ENCODE assay signal across 19 cellular contexts in the genomic region with DNA sequence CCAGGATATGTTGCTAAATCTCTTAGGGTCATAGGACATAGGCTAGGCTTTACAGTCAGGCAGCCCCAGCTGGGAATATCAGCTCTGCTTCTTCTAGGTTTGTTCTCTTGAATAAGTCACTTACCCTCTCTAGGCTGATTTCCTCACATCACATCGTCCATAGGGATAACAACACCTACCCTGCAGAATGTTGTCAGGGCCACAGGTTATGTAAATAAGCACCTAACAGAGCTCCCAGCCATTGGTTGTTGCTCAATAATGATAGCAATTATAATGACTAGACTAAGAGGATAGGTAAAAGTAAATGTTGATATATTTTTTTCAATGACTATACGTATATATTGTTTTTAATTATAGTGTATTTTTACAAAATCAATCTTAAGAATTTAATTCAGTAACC.
DNase-seq lines count a peak whose midpoint lies in the region; ATAC-seq and TF ChIP-seq lines count a peak whose summit lies in the region.
"Had no signal": no experiment of that assay in that cellular context is flagged by ENCODE, and none has a peak within 500 bp of the region (broad histone marks: within the 10 kb centered on the region; RNA-seq: fewer than 3 reads in every experiment).

No MANE protein-coding gene starts in this region.

- no peak for TF ChIP-seq CTCF in activated CD8-positive, alpha-beta T cell treated with anti-CD3 and anti-CD28 coated beads for 36 hours (IDR thresholded peaks at IDR 0.05)
- TF ChIP-seq CTCF in right lobe of liver (IDR thresholded peaks at IDR 0.05): no peak

- peaks cover 0 to 8% (median 0%) of the 10 kb centered on the region in 4 donors for H3K4me1 ChIP-seq in right lobe of liver
- H3K4me1 ChIP-seq: A549, Caco-2 had no signal

- no peak overlapping the region for H3K27ac ChIP-seq in right lobe of liver
- H3K27ac ChIP-seq: A549, GM23248 had no signal

- CTCF ChIA-PET in activated CD8-positive, alpha-beta T cell treated with anti-CD3 and anti-CD28 coated beads for 36 hours (lab: Charles Lee): interaction anchor here (1.6 to 3.5 kb wide), 2 partner anchors 9 to 10 kb away, joined by 4 to 10 read pairs; no protein-coding TSS in a partner anchor
- CTCF ChIA-PET in activated CD8-positive, alpha-beta T cell treated with anti-CD3 and anti-CD28 coated beads, Interleukin-2, amount 10 ng/mL, durations not matched to agents 7 days and 5 days (lab: Charles Lee): interaction anchor here (1.3 to 1.5 kb wide), 2 partner anchors 24 to 26 kb away, joined by 3 read pairs; no protein-coding TSS in a partner anchor

- POLR2A ChIA-PET in activated CD8-positive, alpha-beta T cell treated with anti-CD3 and anti-CD28 coated beads for 36 hours (lab: Charles Lee): interaction anchor here (1.2 to 1.4 kb wide), 2 partner anchors 37 to 47 kb away, joined by 3 read pairs; no protein-coding TSS in a partner anchor
- POLR2A ChIA-PET in activated CD8-positive, alpha-beta T cell treated with anti-CD3 and anti-CD28 coated beads, Interleukin-2, amount 10 ng/mL, durations not matched to agents 7 days and 5 days (lab: Charles Lee): no interaction called here

- H3K27me3 ChIP-seq in right lobe of liver: no peaks in the 10 kb centered on the region

- ATAC-seq in activated CD8-positive, alpha-beta T cell treated with anti-CD3 and anti-CD28 coated beads for 36 hours: no peak
- no peak for ATAC-seq in activated CD8-positive, alpha-beta T cell treated with anti-CD3 and anti-CD28 coated beads, Interleukin-2, amount 10 ng/mL, durations not matched to agents 7 days and 5 days
- ATAC-seq in activated naive CD8-positive, alpha-beta T cell treated with anti-CD3 and anti-CD28 coated beads, Interleukin-2, amount 50 U/mL, for 24 hours: no peak
- ATAC-seq in left lobe of liver: peak; percentile 63
- peak; percentile 47 to 84 (median 60) for ATAC-seq in right lobe of liver
- ATAC-seq in GM21381 (IDR thresholded peaks at IDR 0.05; ENCODE audit: unreplicated experiment): no peak
- ATAC-seq: A549; CD8-positive, alpha-beta T cell had no signal

- H3K27me3 Mint-ChIP-seq in activated CD8-positive, alpha-beta T cell treated with anti-CD3 and anti-CD28 coated beads for 36 hours: no peaks in the 10 kb centered on the region
- no peaks in the 10 kb centered on the region for H3K27me3 Mint-ChIP-seq in activated CD8-positive, alpha-beta T cell treated with anti-CD3 and anti-CD28 coated beads, Interleukin-2, amount 10 ng/mL, durations not matched to agents 7 days and 5 days (ENCODE audit: low read depth)
- no peaks in the 10 kb centered on the region for H3K27me3 Mint-ChIP-seq in activated naive CD8-positive, alpha-beta T cell
- no peaks in the 10 kb centered on the region for H3K27me3 Mint-ChIP-seq in activated naive CD8-positive, alpha-beta T cell treated with anti-CD3 and anti-CD28 coated beads, Interleukin-2, amount 50 U/mL, for 24 hours

- no peaks in the 10 kb centered on the region for H3K36me3 ChIP-seq in right lobe of liver

- DNase-seq in activated CD8-positive, alpha-beta T cell treated with anti-CD3 and anti-CD28 coated beads for 36 hours: no peak
- DNase-seq in activated CD8-positive, alpha-beta T cell treated with anti-CD3 and anti-CD28 coated beads, Interleukin-2, amount 10 ng/mL, durations not matched to agents 7 days and 5 days: no peak
- no peak for DNase-seq in activated naive CD8-positive, alpha-beta T cell treated with anti-CD3 and anti-CD28 coated beads, Interleukin-2, amount 50 U/mL, for 24 hours
- DNase-seq in left lobe of liver (ENCODE audit: low spot score): no peak
- DNase-seq in right lobe of liver: no peak
- no peak for DNase-seq in pons (ENCODE audit: low spot score)
- DNase-seq: 8988T; ACHN; C1 segment of cervical spinal cord; Caco-2; CD8-positive, alpha-beta T cell; DMS153; DND-41; GM23248; H7; HCEC 1CT had no signal

- H3K4me3 Mint-ChIP-seq in activated CD8-positive, alpha-beta T cell treated with anti-CD3 and anti-CD28 coated beads for 36 hours: no peak overlapping the region
- no peak overlapping the region for H3K4me3 Mint-ChIP-seq in activated CD8-positive, alpha-beta T cell treated with anti-CD3 and anti-CD28 coated beads, Interleukin-2, amount 10 ng/mL, durations not matched to agents 7 days and 5 days
- no peak overlapping the region for H3K4me3 Mint-ChIP-seq in activated naive CD8-positive, alpha-beta T cell
- no peak overlapping the region for H3K4me3 Mint-ChIP-seq in activated naive CD8-positive, alpha-beta T cell treated with anti-CD3 and anti-CD28 coated beads, Interleukin-2, amount 50 U/mL, for 24 hours
- H3K4me3 Mint-ChIP-seq: CD8-positive, alpha-beta T cell had no signal

- H3K4me3 ChIP-seq in right lobe of liver: no peak overlapping the region
- H3K4me3 ChIP-seq: A549, GM23248 had no signal

- peaks cover 76% of the 10 kb centered on the region for H3K36me3 Mint-ChIP-seq in activated CD8-positive, alpha-beta T cell treated with anti-CD3 and anti-CD28 coated beads for 36 hours (ENCODE audit: low read depth)
- H3K36me3 Mint-ChIP-seq in activated CD8-positive, alpha-beta T cell treated with anti-CD3 and anti-CD28 coated beads, Interleukin-2, amount 10 ng/mL, durations not matched to agents 7 days and 5 days (ENCODE audit: low read depth): peaks cover 50% of the 10 kb centered on the region
- H3K36me3 Mint-ChIP-seq in activated naive CD8-positive, alpha-beta T cell: peaks cover 62% of the 10 kb centered on the region
- H3K36me3 Mint-ChIP-seq in activated naive CD8-positive, alpha-beta T cell treated with anti-CD3 and anti-CD28 coated beads, Interleukin-2, amount 50 U/mL, for 24 hours (ENCODE audit: low read depth): peaks cover 42% of the 10 kb centered on the region

- H3K27ac Mint-ChIP-seq in activated CD8-positive, alpha-beta T cell treated with anti-CD3 and anti-CD28 coated beads for 36 hours: peak overlapping the region; percentile 21
- no peak overlapping the region for H3K27ac Mint-ChIP-seq in activated CD8-positive, alpha-beta T cell treated with anti-CD3 and anti-CD28 coated beads, Interleukin-2, amount 10 ng/mL, durations not matched to agents 7 days and 5 days
- H3K27ac Mint-ChIP-seq in activated naive CD8-positive, alpha-beta T cell: peak overlapping the region; percentile 54
- H3K27ac Mint-ChIP-seq in activated naive CD8-positive, alpha-beta T cell treated with anti-CD3 and anti-CD28 coated beads, Interleukin-2, amount 50 U/mL, for 24 hours: no peak overlapping the region

- peaks cover 4% of the 10 kb centered on the region for H3K9me3 Mint-ChIP-seq in activated CD8-positive, alpha-beta T cell treated with anti-CD3 and anti-CD28 coated beads for 36 hours
- no peaks in the 10 kb centered on the region for H3K9me3 Mint-ChIP-seq in activated CD8-positive, alpha-beta T cell treated with anti-CD3 and anti-CD28 coated beads, Interleukin-2, amount 10 ng/mL, durations not matched to agents 7 days and 5 days (ENCODE audit: insufficient read depth)
- peaks cover under 1% of the 10 kb centered on the region for H3K9me3 Mint-ChIP-seq in activated naive CD8-positive, alpha-beta T cell (ENCODE audit: low read depth)
- H3K9me3 Mint-ChIP-seq in activated naive CD8-positive, alpha-beta T cell treated with anti-CD3 and anti-CD28 coated beads, Interleukin-2, amount 50 U/mL, for 24 hours: peaks cover 10% of the 10 kb centered on the region
- H3K9me3 Mint-ChIP-seq: CD8-positive, alpha-beta T cell had no signal

- intact Hi-C loops in activated CD8-positive, alpha-beta T cell treated with anti-CD3 and anti-CD28 coated beads for 36 hours (cut with micrococcal nuclease): no loop called here
- intact Hi-C loops in right lobe of liver (cut with DNase I): no loop called here

- TF ChIP-seq POLR2A in right lobe of liver (IDR thresholded peaks at IDR 0.05): no peak

- H3K9me3 ChIP-seq in right lobe of liver: no peaks in the 10 kb centered on the region
- H3K9me3 ChIP-seq: A549, Caco-2 had no signal

- 44% methylated on average over 2 of the region's 2 CpGs for WGBS in right lobe of liver (ENCODE audit: insufficient coverage, low coverage, low lambda C conversion rate, missing lambda C conversion rate)

- peaks cover 88% of the 10 kb centered on the region for H3K4me1 Mint-ChIP-seq in activated CD8-positive, alpha-beta T cell treated with anti-CD3 and anti-CD28 coated beads for 36 hours (ENCODE audit: low read depth)
- peaks cover 29% of the 10 kb centered on the region for H3K4me1 Mint-ChIP-seq in activated CD8-positive, alpha-beta T cell treated with anti-CD3 and anti-CD28 coated beads, Interleukin-2, amount 10 ng/mL, durations not matched to agents 7 days and 5 days (ENCODE audit: low read depth)
- H3K4me1 Mint-ChIP-seq in activated naive CD8-positive, alpha-beta T cell (ENCODE audit: low read depth): peaks cover 92% of the 10 kb centered on the region
- H3K4me1 Mint-ChIP-seq in activated naive CD8-positive, alpha-beta T cell treated with anti-CD3 and anti-CD28 coated beads, Interleukin-2, amount 50 U/mL, for 24 hours: peaks cover 85% of the 10 kb centered on the region

Comparison
In these comparisons a context has a peak if more than half of its experiments do, and no peak if none do; other contexts are left out.
1. H3K27ac Mint-ChIP-seq: peak in activated CD8-positive, alpha-beta T cell treated with anti-CD3 and anti-CD28 coated beads for 36 hours (single experiment) and activated naive CD8-positive, alpha-beta T cell (single experiment); none in activated CD8-positive, alpha-beta T cell treated with anti-CD3 and anti-CD28 coated beads, Interleukin-2, amount 10 ng/mL, durations not matched to agents 7 days and 5 days (single experiment) and activated naive CD8-positive, alpha-beta T cell treated with anti-CD3 and anti-CD28 coated beads, Interleukin-2, amount 50 U/mL, for 24 hours (single experiment).
2. ATAC-seq: peak in left lobe of liver (single experiment) and right lobe of liver (4 of 4); none in activated CD8-positive, alpha-beta T cell treated with anti-CD3 and anti-CD28 coated beads for 36 hours (single experiment), activated CD8-positive, alpha-beta T cell treated with anti-CD3 and anti-CD28 coated beads, Interleukin-2, amount 10 ng/mL, durations not matched to agents 7 days and 5 days (single experiment), activated naive CD8-positive, alpha-beta T cell treated with anti-CD3 and anti-CD28 coated beads, Interleukin-2, amount 50 U/mL, for 24 hours (single experiment) and GM21381 (single experiment).